In the genomic region with DNA sequence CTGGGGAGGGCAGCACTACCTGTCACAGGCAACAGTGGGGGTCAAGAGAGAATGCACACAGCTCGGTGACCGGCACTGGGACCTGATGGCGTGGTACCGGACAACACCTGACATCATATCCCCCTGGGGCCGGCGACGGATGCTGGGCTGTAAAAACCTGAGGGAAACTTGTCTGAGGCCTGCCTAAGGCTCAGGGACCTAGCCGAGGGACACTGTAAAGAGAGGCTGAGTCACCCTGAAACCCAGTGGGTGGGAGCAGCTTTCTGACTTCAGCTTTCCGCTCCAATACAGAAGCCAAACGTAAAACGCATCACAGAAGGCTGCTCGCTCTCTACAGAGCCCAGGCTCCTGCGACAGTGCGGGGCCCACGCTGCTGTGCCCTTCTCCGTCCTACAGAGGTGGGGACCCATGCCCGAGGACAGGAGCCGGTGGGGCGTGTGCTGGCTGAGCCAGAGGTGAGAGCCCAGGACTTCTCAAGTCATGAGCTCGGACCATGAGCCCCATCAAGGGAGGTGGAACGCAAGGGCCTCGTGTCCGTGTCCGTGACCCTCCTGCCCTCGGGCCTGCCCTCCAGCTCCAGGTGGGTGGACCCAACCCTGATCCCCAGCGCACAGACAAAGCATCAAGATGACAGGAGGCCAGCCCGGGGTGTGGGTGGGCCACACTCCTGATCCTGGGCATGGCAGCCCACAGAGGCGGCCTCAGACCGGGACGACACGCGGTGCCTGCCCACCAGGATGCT, we compare ENCODE assay signal across 8 cellular contexts. TPM values are rescaled to one million over a fixed set of nuclear protein-coding genes. Genes with fewer than 3 reads are reported as not detected.
A peak's percentile ranks its signal among the peaks of the same experiment; 100 is the strongest.
DNase-seq lines count a peak whose midpoint lies in the region; ATAC-seq and TF ChIP-seq lines count a peak whose summit lies in the region.

No MANE protein-coding gene starts in this region.

- no peak for DNase-seq in CD14-positive monocyte (ENCODE audit: low spot score)
- DNase-seq in activated naive CD4-positive, alpha-beta T cell treated with anti-CD3 and anti-CD28 coated beads, Interleukin-2, amount 50 U/mL, for 16 hours = peak; percentile 72
- DNase-seq in mucosa of descending colon = peak in 2 of 3 donors; percentile 36 to 51
- DNase-seq in upper lobe of right lung = peak; percentile 63
- no peak for DNase-seq in NCI-H2029 treated with DMSO at 0.1 percent for 48 hours (lab: John Stamatoyannopoulos, UW)
- no peak for DNase-seq in kidney tubule cell (ENCODE audit: low spot score)

- H3K4me3 ChIP-seq in mucosa of descending colon (no peak overlapping the region), upper lobe of right lung (no peak overlapping the region)

- H3K36me3 Mint-ChIP-seq in CD14-positive monocyte = peaks cover 20 to 27% of the 10 kb centered on the region in 2 donors

- peak overlapping the region; percentile 57 to 98 (median 86) for H3K27ac Mint-ChIP-seq in CD14-positive monocyte

- ATAC-seq in GM19395 (IDR thresholded peaks at IDR 0.05; ENCODE audit: unreplicated experiment) = peak; percentile 79
- peak; percentile 42 for ATAC-seq in HG03469 (IDR thresholded peaks at IDR 0.05; ENCODE audit: unreplicated experiment)
- ATAC-seq in mucosa of descending colon = peak; percentile 4
- peak; percentile 1 for ATAC-seq in upper lobe of right lung

- H3K4me3 Mint-ChIP-seq in CD14-positive monocyte = peak overlapping the region in 1 of 2 donors; percentile 4

- peak overlapping the region; percentile 80 for H3K27ac ChIP-seq in upper lobe of right lung

- H3K9me3 Mint-ChIP-seq in CD14-positive monocyte = no peaks in the 10 kb centered on the region

- H3K4me1 Mint-ChIP-seq in CD14-positive monocyte = peaks cover 77% of the 10 kb centered on the region

- intact Hi-C loops in CD14-positive monocyte (cut with micrococcal nuclease) (no loop called here), mucosa of descending colon (cut with DNase I, micrococcal nuclease) (no loop called here), upper lobe of right lung (cut with DNase I) (no loop called here)

- peaks cover 9 to 15% (median 12%) of the 10 kb centered on the region in 3 donors for H3K27me3 Mint-ChIP-seq in CD14-positive monocyte (ENCODE audit: low read depth in 3 of 3)

- H3K27me3 ChIP-seq in upper lobe of right lung = no peaks in the 10 kb centered on the region

- no peak for TF ChIP-seq CTCF in CD14-positive monocyte (IDR thresholded peaks at IDR 0.05)
- no peak for TF ChIP-seq CTCF in mucosa of descending colon (IDR thresholded peaks at IDR 0.05)
- TF ChIP-seq CTCF in upper lobe of right lung (IDR thresholded peaks at IDR 0.05) = no peak

- H3K36me3 ChIP-seq in mucosa of descending colon (ENCODE audit: low read depth) (no peaks in the 10 kb centered on the region), upper lobe of right lung (peaks cover 10% of the 10 kb centered on the region)

- H3K9me3 ChIP-seq in mucosa of descending colon = no peaks in the 10 kb centered on the region
- no peaks in the 10 kb centered on the region for H3K9me3 ChIP-seq in upper lobe of right lung

- H3K4me1 ChIP-seq in mucosa of descending colon (ENCODE audit: low read depth) (peaks cover 53% of the 10 kb centered on the region), upper lobe of right lung (peaks cover 80% of the 10 kb centered on the region)

RNA-seq across cellular contexts. Expression of a gene that starts 5.3 kb away (rescaled TPM):
- polyA plus RNA-seq in CD14-positive monocyte = 1 to 10 TPM; 3.5 to 4.2 TPM
- 10 to 100 TPM; 38.3 to 59.4 (median 44.2) TPM for total RNA-seq in mucosa of descending colon
- total RNA-seq in upper lobe of right lung = 66.3 TPM

RNA-seq across cellular contexts. Expression of a gene that starts 47.9 kb away (rescaled TPM):
- polyA plus RNA-seq in CD14-positive monocyte = 1 to 10 TPM; 7.1 to 8.0 TPM
- total RNA-seq in mucosa of descending colon (10 to 100 TPM in 1 of 3 donors, 1 to 10 TPM in 2; 4.3 to 14.0 (median 8.6) TPM), upper lobe of right lung (27.4 TPM)

RNA-seq across cellular contexts. Expression of a gene that starts 54.0 kb away (rescaled TPM):
- polyA plus RNA-seq in CD14-positive monocyte = not detected
- total RNA-seq in mucosa of descending colon = 1 to 10 TPM in 2 of 3 donors, under 1 TPM in 1; 0.87 to 1.6 (median 1.4) TPM
- total RNA-seq in upper lobe of right lung = 0.75 TPM

Comparison
In these comparisons a context has a peak if more than half of its experiments do, and no peak if none do; other contexts are left out.
1. DNase-seq: peak in activated naive CD4-positive, alpha-beta T cell treated with anti-CD3 and anti-CD28 coated beads, Interleukin-2, amount 50 U/mL, for 16 hours (single experiment), mucosa of descending colon (2 of 3) and upper lobe of right lung (single experiment); none in CD14-positive monocyte (single experiment), NCI-H2029 treated with DMSO at 0.1 percent for 48 hours (single experiment) and kidney tubule cell (single experiment).
2. ATAC-seq: peak in every context shown above with its lines; median percentile 79 in GM19395; 42 in HG03469; 4 in mucosa of descending colon; 1 in upper lobe of right lung.